Comparison of ENCODE assay signal across 9 cellular contexts in the genomic region with DNA sequence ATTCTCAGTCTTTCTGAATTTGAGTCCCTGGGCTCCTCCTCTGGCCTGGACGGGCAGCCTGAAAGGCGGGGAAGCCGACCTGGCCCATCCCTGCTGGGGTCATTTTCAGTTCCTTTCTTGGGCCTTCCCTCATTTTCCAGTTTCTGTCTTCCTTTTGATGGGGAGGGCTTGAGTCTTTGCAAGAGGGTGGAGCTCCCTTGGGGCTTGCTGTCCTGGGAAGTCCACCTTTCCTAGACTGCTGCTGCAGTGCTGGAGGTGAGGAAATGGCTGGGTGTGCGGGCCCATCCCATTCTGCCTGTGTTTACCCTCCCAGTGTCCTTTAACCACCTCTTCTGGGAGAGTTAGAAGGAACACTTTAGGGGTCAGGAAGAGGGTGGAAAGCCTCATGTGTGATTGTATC. TPM values are rescaled to one million over a fixed set of nuclear protein-coding genes. Genes with fewer than 3 reads are reported as not detected.
DNase-seq lines count a peak whose midpoint lies in the region; ATAC-seq and TF ChIP-seq lines count a peak whose summit lies in the region.
"Had no signal": no experiment of that assay in that cellular context is flagged by ENCODE, and none has a peak within 500 bp of the region (broad histone marks: within the 10 kb centered on the region; RNA-seq: fewer than 3 reads in every experiment).

No MANE protein-coding gene starts in this region.

- H3K27me3 ChIP-seq in CD8-positive, alpha-beta memory T cell (ENCODE audit: insufficient read depth, low read length, poor library complexity, severe bottlenecking), result peaks cover 10% of the 10 kb centered on the region
- H3K27me3 ChIP-seq in Panc1 (ENCODE audit: control insufficient read depth, insufficient read depth, low read length), result no peaks in the 10 kb centered on the region
- H3K27me3 ChIP-seq in ovary, result no peaks in the 10 kb centered on the region

- H3K36me3 Mint-ChIP-seq in CD8-positive, alpha-beta memory T cell, result no peaks in the 10 kb centered on the region

- TF ChIP-seq CTCF in Panc1 (IDR thresholded peaks at IDR 0.05) (no peak), fibroblast of the aortic adventitia (IDR thresholded peaks at IDR 0.05; ENCODE audit: insufficient read depth, low read length) (no peak), ovary (IDR thresholded peaks at IDR 0.05) (no peak)

- no peak for ATAC-seq in Panc1
- no peak for ATAC-seq in HG03196 (IDR thresholded peaks at IDR 0.05; ENCODE audit: unreplicated experiment)
- no peak for ATAC-seq in HG03354 (IDR thresholded peaks at IDR 0.05; ENCODE audit: poor library complexity, severe bottlenecking, unreplicated experiment)

- H3K4me3 ChIP-seq in CD8-positive, alpha-beta memory T cell (ENCODE audit: low read length), result no peak overlapping the region
- H3K4me3 ChIP-seq in Panc1 (ENCODE audit: low read depth in 2 of 2, low read length in 2 of 2) (peak overlapping the region; percentile 65 to 72), fibroblast of the aortic adventitia (ENCODE audit: low read depth, low read length) (peak overlapping the region; percentile 73), ovary (peak overlapping the region; percentile 11)

- TF ChIP-seq POLR2A in ovary (IDR thresholded peaks at IDR 0.05), result no peak

- H3K4me3 Mint-ChIP-seq in CD8-positive, alpha-beta memory T cell, result peak overlapping the region; percentile 54 to 87 (median 62)

- H3K27ac ChIP-seq in CD8-positive, alpha-beta memory T cell (ENCODE audit: low read depth, low read length), result no peak overlapping the region
- H3K27ac ChIP-seq in Panc1 (ENCODE audit: low read length), result peak overlapping the region; percentile 86
- peak overlapping the region; percentile 87 to 96 for H3K27ac ChIP-seq in ovary

- no peak for TF ChIP-seq EP300 in ovary (IDR thresholded peaks at IDR 0.05)

- in situ Hi-C loops in Panc1 (cut with HindIII; ENCODE audit: low pct_unique_long_range_greater_than_20kb, low sequenced_read_pairs), result no loop called here

- H3K27me3 Mint-ChIP-seq in CD8-positive, alpha-beta memory T cell, result peaks cover 8 to 21% of the 10 kb centered on the region in 2 donors

- DNase-seq in CD8-positive, alpha-beta memory T cell, result no peak
- no peak for DNase-seq in Panc1 (ENCODE audit: low read depth, low spot score)
- DNase-seq in fibroblast of the aortic adventitia (ENCODE audit: low read depth), result no peak
- no peak for DNase-seq in ovary
- DNase-seq in GDM1 (lab: John Stamatoyannopoulos, UW), result no peak
- DNase-seq in kidney glomerular epithelial cell (lab: John Stamatoyannopoulos, UW), result no peak
- DNase-seq: stimulated activated naive CD4-positive, alpha-beta T cell had no signal

- H3K36me3 ChIP-seq in CD8-positive, alpha-beta memory T cell (ENCODE audit: insufficient read depth, low read length), result no peaks in the 10 kb centered on the region
- H3K36me3 ChIP-seq in Panc1 (ENCODE audit: control insufficient read depth, insufficient read depth, low read length) (no peaks in the 10 kb centered on the region), ovary (no peaks in the 10 kb centered on the region)

- no peak overlapping the region for H3K27ac Mint-ChIP-seq in CD8-positive, alpha-beta memory T cell

- H3K4me1 Mint-ChIP-seq in CD8-positive, alpha-beta memory T cell, result peaks cover 0 to 4% (median 3%) of the 10 kb centered on the region in 3 donors

- H3K9me3 ChIP-seq in CD8-positive, alpha-beta memory T cell (ENCODE audit: low read length), result no peaks in the 10 kb centered on the region
- H3K9me3 ChIP-seq in Panc1 (ENCODE audit: control insufficient read depth, insufficient read depth, low read depth, low read length), result no peaks in the 10 kb centered on the region
- no peaks in the 10 kb centered on the region for H3K9me3 ChIP-seq in ovary

- POLR2A ChIA-PET in CD8-positive, alpha-beta memory T cell (lab: Charles Lee), result no interaction called here
- POLR2A ChIA-PET in Panc1 (lab: Charles Lee), result no interaction called here

- CTCF ChIA-PET in CD8-positive, alpha-beta memory T cell (lab: Charles Lee), result no interaction called here
- CTCF ChIA-PET in Panc1 (lab: Charles Lee), result interaction anchor here (0.6 to 1.0 kb wide), 2 partner anchors 32 to 715 kb away, joined by 3 to 4 read pairs; no protein-coding TSS in a partner anchor

- intact Hi-C loops in Panc1 (cut with micrococcal nuclease; ENCODE audit: unreplicated experiment) (no loop called here), ovary (cut with DNase I) (no loop called here)

- H3K4me1 ChIP-seq in CD8-positive, alpha-beta memory T cell (ENCODE audit: insufficient read depth, low read length), result peaks cover 5% of the 10 kb centered on the region
- H3K4me1 ChIP-seq in Panc1 (ENCODE audit: control insufficient read depth, insufficient read depth, low read length) (peaks cover 23% of the 10 kb centered on the region), ovary (ENCODE audit: insufficient read depth) (no peaks in the 10 kb centered on the region)

- no TSS peak for BruUV-seq in Panc1 (replicated peaks; lab: Mats Ljungman, UMichigan)

- H3K9me3 Mint-ChIP-seq in CD8-positive, alpha-beta memory T cell, result no peaks in the 10 kb centered on the region

- 85 to 100% (median 91%) methylated on average over 4 of the region's 4 CpGs for WGBS in ovary, 3 donors

RNA-seq across cellular contexts. Expression of a gene that starts 40.4 kb away (rescaled TPM):
- not detected for total RNA-seq in CD8-positive, alpha-beta memory T cell
- not detected for polyA plus RNA-seq in CD8-positive, alpha-beta memory T cell
- 1.3 TPM for total RNA-seq in Panc1 (2021; ENCODE audit: unreplicated experiment)
- 1.2 TPM for polyA plus RNA-seq in Panc1 (2012; ENCODE audit: insufficient read length)
- 141 and 240 TPM in 2 replicates for total RNA-seq in fibroblast of the aortic adventitia (ENCODE audit: low replicate concordance)
- 10 to 100 TPM in 3 of 7 donors, 1 to 10 TPM in 4; 3.2 to 13.5 (median 9.8) TPM for total RNA-seq in ovary
- polyA plus RNA-seq in ovary, result 10 to 100 TPM in 1 of 2 donors, 1 to 10 TPM in 1; 3.0 to 10.6 TPM
